Comparison of ENCODE assay signal across 18 cellular contexts in the genomic region with DNA sequence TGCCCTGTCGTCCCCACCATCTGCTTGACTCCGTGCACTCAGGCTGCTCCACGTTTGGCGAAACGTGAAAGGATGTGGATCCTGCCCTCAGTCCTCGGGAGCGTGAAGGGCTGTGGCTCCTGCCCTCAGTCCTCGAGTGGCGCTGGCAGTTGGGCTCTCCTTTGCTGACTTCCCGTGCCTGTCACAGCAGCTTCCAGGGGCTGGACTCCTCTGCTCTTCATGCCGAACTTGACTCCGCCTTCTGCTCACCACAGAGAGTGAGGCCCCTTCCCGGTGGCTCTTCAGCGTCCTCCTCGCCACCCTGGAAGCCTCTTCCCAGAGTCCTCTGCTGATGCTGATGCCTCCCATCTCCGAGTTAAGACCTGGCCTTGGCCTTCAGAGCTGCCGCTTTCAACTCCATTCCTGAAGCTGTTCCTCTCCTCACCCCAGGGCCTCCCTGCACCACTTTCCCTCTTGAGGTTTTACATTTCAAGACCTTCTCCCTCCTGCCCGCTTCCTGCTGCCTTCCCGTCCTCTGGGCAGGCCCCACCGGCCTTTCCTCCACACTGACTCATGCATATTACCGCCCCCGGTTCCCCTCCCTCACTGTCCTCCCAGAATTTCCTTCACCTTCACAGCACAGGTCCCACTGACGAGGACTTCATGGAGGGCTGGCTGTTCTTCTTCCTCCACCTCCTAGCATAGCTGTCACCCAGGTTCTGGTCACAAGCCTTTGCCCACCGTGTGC.
"Had no signal": no experiment of that assay in that cellular context is flagged by ENCODE, and none has a peak within 500 bp of the region (broad histone marks: within the 10 kb centered on the region; RNA-seq: fewer than 3 reads in every experiment).

No MANE protein-coding gene starts in this region.

- H3K36me3 Mint-ChIP-seq: activated naive CD8-positive, alpha-beta T cell; T-cell had no signal

- H3K9me3 Mint-ChIP-seq: activated T-cell treated with anti-CD3 and anti-CD28 coated beads, Interleukin-2, amount 50 U/mL, for 24 hours; dendritic cell treated with granulocyte-macrophage colony-stimulating factor and Interleukin-4, amounts not matched to agents 40 ng/mL and 50 ng/mL, for 4 days had no signal

- H3K4me3 Mint-ChIP-seq: activated naive CD8-positive, alpha-beta T cell; activated T-cell treated with anti-CD3 and anti-CD28 coated beads, Interleukin-2, amount 50 U/mL, for 24 hours; dendritic cell treated with granulocyte-macrophage colony-stimulating factor and Interleukin-4, amounts not matched to agents 40 ng/mL and 50 ng/mL, for 4 days; T-cell had no signal

- H3K4me1 ChIP-seq: suprapubic skin had no signal

- H3K27ac ChIP-seq: foreskin keratinocyte, suprapubic skin had no signal

- H3K27me3 Mint-ChIP-seq: activated naive CD8-positive, alpha-beta T cell; activated T-cell treated with anti-CD3 and anti-CD28 coated beads, Interleukin-2, amount 50 U/mL, for 24 hours; T-cell had no signal

- H3K9me3 ChIP-seq: suprapubic skin had no signal

- H3K27ac Mint-ChIP-seq: activated naive CD8-positive, alpha-beta T cell; activated T-cell treated with anti-CD3 and anti-CD28 coated beads, Interleukin-2, amount 50 U/mL, for 24 hours; dendritic cell treated with granulocyte-macrophage colony-stimulating factor and Interleukin-4, amounts not matched to agents 40 ng/mL and 50 ng/mL, for 4 days had no signal

- H3K4me3 ChIP-seq: lung, suprapubic skin had no signal

- H3K36me3 ChIP-seq: suprapubic skin had no signal

- ATAC-seq: foreskin keratinocyte, T-cell had no signal

- DNase-seq: activated CD4-positive, alpha-beta T cell treated with anti-CD3 and anti-CD28 coated beads, Interleukin-2, amount 50 U/mL, for 48 hours; activated CD4-positive, CD25-positive, alpha-beta regulatory T cell treated with anti-CD3 and anti-CD28 coated beads, Interleukin-2, amount 50 U/mL, for 72 hours; activated effector memory CD4-positive, alpha-beta T cell treated with anti-CD3 and anti-CD28 coated beads, Interleukin-2, amount 50 U/mL, for 16 hours; activated T-cell treated with anti-CD3 and anti-CD28 coated beads, Interleukin-2, amount 50 U/mL, for 24 hours; effector memory CD4-positive, alpha-beta T cell; foreskin keratinocyte; kidney glomerular epithelial cell; nucleus accumbens; posterior cingulate gyrus; stimulated activated CD4-positive, alpha-beta T cell treated with anti-CD3 and anti-CD28 coated beads, Interleukin-2, amount 100 ng/mL, for 48 hours; stimulated activated naive CD4-positive, alpha-beta T cell treated with Interleukin-2 at 50 U/mL for 16 hours; T-cell; T1000; trophoblast cell had no signal

- H3K27me3 ChIP-seq: foreskin keratinocyte, suprapubic skin had no signal
